In the genomic region with DNA sequence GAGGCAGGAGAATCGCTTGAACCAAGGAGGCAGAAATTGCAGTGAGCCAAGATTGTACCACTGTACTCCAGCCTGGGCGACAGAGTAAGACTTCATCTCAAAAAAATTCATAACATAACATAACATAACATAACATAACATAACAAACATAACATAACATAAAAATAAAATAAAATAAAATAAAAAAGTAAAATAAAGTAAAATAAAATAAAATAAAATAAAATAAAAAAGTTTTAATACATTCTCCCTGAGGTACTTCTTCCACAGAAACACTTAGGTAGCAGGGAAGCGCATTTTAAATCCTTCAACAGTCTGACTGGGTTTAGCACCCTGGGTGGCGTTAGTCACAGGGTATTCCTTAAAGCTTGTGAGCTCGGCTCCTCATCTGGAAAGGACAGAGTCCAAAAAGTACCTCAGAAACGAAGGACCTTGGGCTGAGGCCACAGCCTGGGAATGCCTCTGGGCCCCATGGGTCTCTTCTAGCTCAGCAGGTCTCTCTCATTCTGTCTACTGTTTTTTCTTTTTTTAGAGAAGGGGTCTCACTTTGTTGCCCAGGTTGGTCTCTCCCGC, we compare ENCODE assay signal across 29 cellular contexts. TPM values are rescaled to one million over a fixed set of nuclear protein-coding genes. Genes with fewer than 3 reads are reported as not detected.
DNase-seq lines count a peak whose midpoint lies in the region; ATAC-seq, FAIRE-seq and TF ChIP-seq lines count a peak whose summit lies in the region.
"Had no signal": no experiment of that assay in that cellular context is flagged by ENCODE, and none has a peak within 500 bp of the region (broad histone marks: within the 10 kb centered on the region; RNA-seq: fewer than 3 reads in every experiment).

No MANE protein-coding gene starts in this region.

- H2AK5ac ChIP-seq in H9 (ENCODE audit: insufficient read length, low read length): no peak overlapping the region

- H4K8ac ChIP-seq in H9 (replicated peaks; ENCODE audit: insufficient read length, low read depth, low read length): no peak overlapping the region

- no peak overlapping the region for H3K4me3 Mint-ChIP-seq in CD8-positive, alpha-beta memory T cell
- H3K4me3 Mint-ChIP-seq in H9: peak overlapping the region in 1 of 2 experiments; percentile 19; a peak in 1 of 5 replicates
- H3K4me3 Mint-ChIP-seq in activated B cell treated with CpG ODN at 0.5 μM for 24 hours: no peak overlapping the region
- H3K4me3 Mint-ChIP-seq: brain; naive thymus-derived CD8-positive, alpha-beta T cell had no signal

- H3K36me3 ChIP-seq in CD8-positive, alpha-beta memory T cell (ENCODE audit: insufficient read depth, low read length): no peaks in the 10 kb centered on the region
- no peaks in the 10 kb centered on the region for H3K36me3 ChIP-seq in small intestine (ENCODE audit: control insufficient read depth in 2 of 2, insufficient read depth in 2 of 2, low read length in 2 of 2)
- no peaks in the 10 kb centered on the region for H3K36me3 ChIP-seq in brain microvascular endothelial cell (replicated peaks)
- H3K36me3 ChIP-seq: left ventricle myocardium inferior had no signal

- H2AFZ ChIP-seq in H9 (ENCODE audit: low read length): no peak overlapping the region

- no peak overlapping the region for H4K5ac ChIP-seq in H9 (ENCODE audit: insufficient read length, low read depth, low read length)

- no peaks in the 10 kb centered on the region for H3K9me3 Mint-ChIP-seq in CD8-positive, alpha-beta memory T cell
- peaks cover 3% of the 10 kb centered on the region in 2 experiments; a peak in 3 of 5 replicates for H3K9me3 Mint-ChIP-seq in H9
- no peaks in the 10 kb centered on the region for H3K9me3 Mint-ChIP-seq in activated B cell treated with CpG ODN at 0.5 μM for 24 hours
- H3K9me3 Mint-ChIP-seq: naive thymus-derived CD8-positive, alpha-beta T cell had no signal

- ATAC-seq in activated B cell treated with CpG ODN at 0.5 μM for 24 hours (ENCODE audit: low read depth) (no peak), HG03460 (IDR thresholded peaks at IDR 0.05; ENCODE audit: unreplicated experiment) (no peak)
- ATAC-seq: naive thymus-derived CD8-positive, alpha-beta T cell; Right ventricle myocardium inferior had no signal

- no peak overlapping the region for H3T11ph ChIP-seq in H9 (ENCODE audit: low read length)

- H3K79me1 ChIP-seq in H9 (ENCODE audit: insufficient read depth, low read depth, low read length, poor library complexity, severe bottlenecking): peaks cover 5% of the 10 kb centered on the region

- H2BK15ac ChIP-seq in H9 (ENCODE audit: low read depth, low read length): no peak overlapping the region

- H3K4ac ChIP-seq in H9 (ENCODE audit: low read depth, low read length): no peak overlapping the region

- no peak overlapping the region for H2BK12ac ChIP-seq in H9 (ENCODE audit: insufficient read length, low read depth, low read length)

- no peak overlapping the region for H3K18ac ChIP-seq in H9 (ENCODE audit: insufficient read length, low read depth, low read length)

- CTCF ChIA-PET in CD8-positive, alpha-beta memory T cell (lab: Charles Lee): no interaction called here
- CTCF ChIA-PET in activated B cell treated with CpG ODN at 0.5 μM for 24 hours (lab: Charles Lee): no interaction called here

- H3K23ac ChIP-seq in H9 (ENCODE audit: insufficient read length, low read depth, low read length): no peak overlapping the region

- peaks cover 0 to 8% of the 10 kb centered on the region in 2 donors for H3K27me3 Mint-ChIP-seq in CD8-positive, alpha-beta memory T cell
- H3K27me3 Mint-ChIP-seq in H9 (ENCODE audit: low read depth): no peaks in the 10 kb centered on the region; the same call in 1 of the 2 replicates
- H3K27me3 Mint-ChIP-seq in activated B cell treated with CpG ODN at 0.5 μM for 24 hours: no peaks in the 10 kb centered on the region
- H3K27me3 Mint-ChIP-seq: brain; naive thymus-derived CD8-positive, alpha-beta T cell had no signal

- H4K20me1 ChIP-seq in H9 (ENCODE audit: control insufficient read depth, insufficient read depth, insufficient read length): no peaks in the 10 kb centered on the region

- POLR2A ChIA-PET in CD8-positive, alpha-beta memory T cell (lab: Charles Lee): no interaction called here
- POLR2A ChIA-PET in activated B cell treated with CpG ODN at 0.5 μM for 24 hours (lab: Charles Lee): interaction anchor here (0.7 kb wide), 1 partner anchor 277 kb away, joined by 3 read pairs; no protein-coding TSS in a partner anchor

- in situ Hi-C loops in brain microvascular endothelial cell (cut with HindIII; ENCODE audit: low pct_ligation_motif_present, low sequenced_read_pairs): no loop called here

- H3K23me2 ChIP-seq in H9 (ENCODE audit: insufficient read length, low read depth, low read length, poor library complexity, severe bottlenecking): no peaks in the 10 kb centered on the region

- DNase-seq in CD8-positive, alpha-beta memory T cell: no peak
- DNase-seq in H9 (no peak), activated B cell treated with CpG ODN at 0.5 μM for 24 hours (no peak), small intestine (peak; percentile 55), brain microvascular endothelial cell (no peak), NCI-H187 treated with DMSO at 0.1 percent for 48 hours (lab: John Stamatoyannopoulos, UW) (no peak)
- DNase-seq: activated CD4-positive, alpha-beta T cell treated with anti-CD3 and anti-CD28 coated beads for 4 hours; activated CD8-positive, alpha-beta memory T cell treated with anti-CD3 and anti-CD28 coated beads for 24 hours; activated gamma-delta T cell treated with Interleukin-2 at 50 U/mL for 16 hours; activated T-cell treated with anti-CD3 and anti-CD28 coated beads, Interleukin-2, amount 50 U/mL, for 1 hour; DMS153; effector CD8-positive, alpha-beta T cell; foreskin fibroblast; hypothalamus; left ventricle myocardium inferior; naive thymus-derived CD8-positive, alpha-beta T cell; NCI-H1092; NCI-H187; NCI-H748 treated with DMSO at 0.1 percent for 48 hours; retina; stimulated activated CD4-positive, alpha-beta T cell treated with anti-CD3 and anti-CD28 coated beads, Interleukin-2, amount 100 ng/mL, for 48 hours; stimulated activated naive CD4-positive, alpha-beta T cell treated with Interleukin-2 at 50 U/mL for 16 hours; SW 1271 had no signal

- no peak for FAIRE-seq in small intestine (lab: Jason Lieb, UNC)
- FAIRE-seq: colon, TTC549 had no signal

- intact Hi-C loops in activated B cell treated with CpG ODN at 0.5 μM for 24 hours (cut with micrococcal nuclease): loop anchor here (5.0 kb wide), 2 partner anchors 40 to 45 kb away; a partner anchor contains a TSS

- H3K56ac ChIP-seq in H9 (ENCODE audit: insufficient read length, low read depth, low read length): no peak overlapping the region

- H3K14ac ChIP-seq in H9 (ENCODE audit: insufficient read depth, low read length): no peak overlapping the region

- no peak for TF ChIP-seq CTCF in H9 (conservative IDR thresholded peaks at IDR 0.05)
- TF ChIP-seq CTCF in activated B cell treated with CpG ODN at 0.5 μM for 24 hours (IDR thresholded peaks at IDR 0.05): no peak
- no peak for TF ChIP-seq CTCF in brain microvascular endothelial cell (IDR thresholded peaks at IDR 0.05; ENCODE audit: low read depth, low read length, missing control alignments)

- no peak overlapping the region for H3K4me3 ChIP-seq in CD8-positive, alpha-beta memory T cell (ENCODE audit: low read length)
- no peak overlapping the region for H3K4me3 ChIP-seq in small intestine (ENCODE audit: low read depth in 1 of 2, low read length in 2 of 2)
- H3K4me3 ChIP-seq in brain microvascular endothelial cell (ENCODE audit: low read depth, low read length): no peak overlapping the region
- H3K4me3 ChIP-seq: left ventricle myocardium inferior, spleen had no signal

- H2BK5ac ChIP-seq in H9 (ENCODE audit: insufficient read length, low read length): no peak overlapping the region

- peaks cover 18% of the 10 kb centered on the region for H3K4me1 ChIP-seq in CD8-positive, alpha-beta memory T cell (ENCODE audit: insufficient read depth, low read length)
- H3K4me1 ChIP-seq in H9 (ENCODE audit: insufficient read depth, low read length): peaks cover 2% of the 10 kb centered on the region; the same call in 1 of the 2 replicates
- H3K4me1 ChIP-seq in small intestine (ENCODE audit: control insufficient read depth in 2 of 2, insufficient read depth in 1 of 2, low read depth in 1 of 2, low read length in 1 of 2): peaks cover 0 to 6% of the 10 kb centered on the region in 2 donors

- peaks cover 0 to 1% (median 1%) of the 10 kb centered on the region in 3 donors for H3K36me3 Mint-ChIP-seq in CD8-positive, alpha-beta memory T cell
- H3K36me3 Mint-ChIP-seq in H9 (ENCODE audit: insufficient read depth in 1 of 3, low read depth in 3 of 3): peaks cover 0 to 3% (median 0%) of the 10 kb centered on the region in 3 experiments; a peak in 2 of 7 replicates
- H3K36me3 Mint-ChIP-seq in activated B cell treated with CpG ODN at 0.5 μM for 24 hours (ENCODE audit: low read depth): peaks cover 31% of the 10 kb centered on the region
- H3K36me3 Mint-ChIP-seq: naive thymus-derived CD8-positive, alpha-beta T cell had no signal

- H4K91ac ChIP-seq in H9 (ENCODE audit: insufficient read length, low read depth, low read length): no peak overlapping the region

- no peak overlapping the region for H3K9ac ChIP-seq in H9 (ENCODE audit: extremely low read depth, insufficient read length, low read length)

- H3K27me3 ChIP-seq in CD8-positive, alpha-beta memory T cell (ENCODE audit: insufficient read depth, low read length, poor library complexity, severe bottlenecking): no peaks in the 10 kb centered on the region
- H3K27me3 ChIP-seq in H9 (ENCODE audit: insufficient read depth, low read length): no peaks in the 10 kb centered on the region
- no peaks in the 10 kb centered on the region for H3K27me3 ChIP-seq in small intestine (ENCODE audit: control insufficient read depth in 2 of 2, insufficient read depth in 2 of 2, low read length in 2 of 2)
- H3K27me3 ChIP-seq in brain microvascular endothelial cell (replicated peaks): no peaks in the 10 kb centered on the region
- H3K27me3 ChIP-seq: spleen had no signal

- H2BK120ac ChIP-seq in H9 (ENCODE audit: low read depth, low read length, poor library complexity, severe bottlenecking): no peak overlapping the region

- no peaks in the 10 kb centered on the region for H3K9me3 ChIP-seq in CD8-positive, alpha-beta memory T cell (ENCODE audit: low read length)
- H3K9me3 ChIP-seq in H9 (ENCODE audit: control insufficient read depth, low read depth, low read length) (no peaks in the 10 kb centered on the region), small intestine (ENCODE audit: control insufficient read depth, low read depth) (no peaks in the 10 kb centered on the region)
- H3K9me3 ChIP-seq: left ventricle myocardium inferior, spleen had no signal

- peaks cover 41 to 71% (median 56%) of the 10 kb centered on the region in 3 donors for H3K4me1 Mint-ChIP-seq in CD8-positive, alpha-beta memory T cell
- H3K4me1 Mint-ChIP-seq in H9 (peaks cover 39 to 57% of the 10 kb centered on the region in 2 experiments), activated B cell treated with CpG ODN at 0.5 μM for 24 hours (peaks cover 86% of the 10 kb centered on the region)

- H3K27ac Mint-ChIP-seq in CD8-positive, alpha-beta memory T cell: peak overlapping the region in 6 of 8 donors; percentile 1 to 81 (median 69)
- H3K27ac Mint-ChIP-seq in H9: peak overlapping the region; percentile 12 to 46 (median 16); a peak in 2 of 7 replicates
- peak overlapping the region; percentile 46 for H3K27ac Mint-ChIP-seq in activated B cell treated with CpG ODN at 0.5 μM for 24 hours

- H2BK20ac ChIP-seq in H9 (ENCODE audit: low read depth, low read length, poor library complexity, severe bottlenecking): no peak overlapping the region

- H3K27ac ChIP-seq in CD8-positive, alpha-beta memory T cell (ENCODE audit: low read depth, low read length): no peak overlapping the region
- H3K27ac ChIP-seq in H9 (ENCODE audit: insufficient read length, low read depth, low read length): no peak overlapping the region
- H3K27ac ChIP-seq in small intestine (ENCODE audit: low read depth in 1 of 2, low read length in 1 of 2): no peak overlapping the region
- no peak overlapping the region for H3K27ac ChIP-seq in brain microvascular endothelial cell

- H3K4me2 ChIP-seq in H9 (ENCODE audit: insufficient read depth, insufficient read length, low read length): no peak overlapping the region

- peaks cover 5% of the 10 kb centered on the region; the same call in 1 of the 2 replicates for H3K79me2 ChIP-seq in H9 (ENCODE audit: insufficient read depth, low read length)

- no CpG with 5 or more reads among the region's 7 CpGs for WGBS in H9 (ENCODE audit: extremely low coverage, insufficient read length, low lambda C conversion rate)
- WGBS in small intestine, 3 donors: 58 to 76% (median 69%) methylated on average over 7 of the region's 7 CpGs

RNA-seq across cellular contexts. Expression of a gene that starts 41.7 kb away (rescaled TPM):
- 10 to 100 TPM; 51.7 to 51.9 TPM for total RNA-seq in CD8-positive, alpha-beta memory T cell
- 1.7 TPM for polyA plus RNA-seq in CD8-positive, alpha-beta memory T cell
- total RNA-seq in H9 (2021) (41.6 and 50.2 TPM in 2 replicates), activated B cell treated with CpG ODN at 0.5 μM for 24 hours (232 and 257 TPM in 2 replicates)
- polyA plus RNA-seq in small intestine: 10 to 100 TPM in 1 of 3 donors, 1 to 10 TPM in 2; 3.2 to 15.3 (median 4.7) TPM

Comparison
In these comparisons a context has a peak if more than half of its experiments do, and no peak if none do; other contexts are left out.
1. H3K27ac Mint-ChIP-seq: peak in every context shown above with its lines; median percentile 69 in CD8-positive, alpha-beta memory T cell; 46 in activated B cell treated with CpG ODN at 0.5 μM for 24 hours; 16 in H9.